In the genomic region with DNA sequence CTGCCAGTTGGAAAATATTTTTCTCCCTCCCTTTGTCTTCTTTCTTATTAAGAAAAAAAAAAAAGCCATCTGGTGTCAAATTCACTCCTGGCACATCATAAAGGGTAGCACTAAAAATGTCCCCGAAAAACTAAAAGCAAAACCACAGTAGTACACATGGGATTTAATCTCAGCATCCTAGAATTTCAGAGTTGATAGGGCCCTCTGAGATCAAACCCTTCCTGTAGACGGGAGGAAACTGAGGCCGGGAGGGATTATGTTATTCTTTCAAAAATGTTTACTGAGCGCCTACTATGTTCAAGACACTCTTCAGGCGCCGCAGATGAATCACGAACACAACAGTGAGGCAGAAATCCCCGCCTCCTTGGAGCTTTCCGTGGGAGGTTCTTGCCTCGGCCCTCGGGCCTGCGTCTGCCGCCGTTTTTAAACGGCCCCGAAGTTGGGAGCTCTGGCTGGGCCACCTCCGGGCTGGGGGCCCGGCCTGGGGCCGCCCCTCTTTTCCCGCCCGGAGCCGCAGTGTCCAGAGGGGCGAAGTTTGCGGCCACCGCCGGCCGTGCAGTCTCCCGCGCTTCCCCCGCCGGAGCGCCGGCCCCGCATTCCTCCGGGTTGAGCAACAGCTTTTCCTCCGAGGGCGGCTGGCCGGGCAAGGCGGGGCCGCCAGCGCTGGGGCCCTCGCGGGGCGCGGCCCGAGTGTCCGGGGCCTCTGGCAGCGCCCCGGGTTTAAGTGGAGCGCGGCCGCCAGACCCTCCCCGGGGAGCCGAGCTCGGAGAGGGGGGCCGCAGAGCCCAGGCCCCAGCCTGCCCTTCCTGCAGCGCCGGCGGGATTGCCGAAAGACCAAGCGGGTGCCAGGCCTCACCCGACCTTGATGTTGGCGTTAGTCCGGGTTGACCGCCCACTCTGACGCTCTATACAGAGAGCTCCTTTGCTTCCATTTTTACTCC, we compare ENCODE assay signal across 8 cellular contexts. TPM values are rescaled to one million over a fixed set of nuclear protein-coding genes. Genes with fewer than 3 reads are reported as not detected.
DNase-seq lines count a peak whose midpoint lies in the region; ATAC-seq, FAIRE-seq and TF ChIP-seq lines count a peak whose summit lies in the region.

No MANE protein-coding gene starts in this region.

- no peak overlapping the region for H3K9ac ChIP-seq in SK-N-SH

- FAIRE-seq in urothelium cell line (lab: Jason Lieb, UNC), result no peak

- intact Hi-C loops in ovary (cut with DNase I), result loop anchor here in 1 of 4 donors (2.0 kb wide), 2 partner anchors 18 to 24 kb away; a partner anchor contains a TSS

- H3K27ac ChIP-seq in SK-N-SH (ENCODE audit: low read depth in 2 of 2, low read length in 1 of 2), result peak overlapping the region in 1 of 2 experiments; percentile 62; a peak in 2 of 4 replicates
- H3K27ac ChIP-seq in ovary, result peak overlapping the region; percentile 87 to 97

- peaks cover 0 to 19% of the 10 kb centered on the region in 2 experiments; a peak in 1 of 4 replicates for H3K4me1 ChIP-seq in SK-N-SH (ENCODE audit: control insufficient read depth in 1 of 2, insufficient read depth in 2 of 2, low read depth in 1 of 2, low read length in 1 of 2)
- H3K4me1 ChIP-seq in ovary (ENCODE audit: insufficient read depth), result peaks cover 5% of the 10 kb centered on the region

- H3K9me2 ChIP-seq in SK-N-SH, result no peaks in the 10 kb centered on the region

- H3K9me3 ChIP-seq in SK-N-SH, result no peaks in the 10 kb centered on the region
- no peaks in the 10 kb centered on the region for H3K9me3 ChIP-seq in ovary

- H3K27me3 Mint-ChIP-seq in activated naive CD8-positive, alpha-beta T cell, result peaks cover 11% of the 10 kb centered on the region
- H3K27me3 Mint-ChIP-seq in glutamatergic neuron (ENCODE audit: unreplicated experiment), result peaks cover 18% of the 10 kb centered on the region

- ATAC-seq in SK-N-SH treated with all-trans-retinoic acid at 6 μM for 48 hours (no peak), HG03039 (IDR thresholded peaks at IDR 0.05; ENCODE audit: unreplicated experiment) (peak; percentile 67)

- TF ChIP-seq RAD21 in SK-N-SH (IDR thresholded peaks at IDR 0.05; ENCODE audit: low read length), result no peak

- POLR2A ChIA-PET in SK-N-SH (lab: Yijun Ruan, JAX), result interaction anchor here (1.4 kb wide), 1 partner anchor 9 kb away, joined by 4 read pairs; no protein-coding TSS in a partner anchor

- H3K4me1 Mint-ChIP-seq in activated naive CD8-positive, alpha-beta T cell (ENCODE audit: low read depth), result peaks cover 8% of the 10 kb centered on the region
- H3K4me1 Mint-ChIP-seq in glutamatergic neuron (ENCODE audit: low read depth, unreplicated experiment), result peaks cover 38% of the 10 kb centered on the region

- peak overlapping the region; percentile 46 for H3K27ac Mint-ChIP-seq in activated naive CD8-positive, alpha-beta T cell
- no peak overlapping the region for H3K27ac Mint-ChIP-seq in glutamatergic neuron (ENCODE audit: unreplicated experiment)

- peak overlapping the region; percentile 22; the same call in 1 of the 2 replicates for H2AFZ ChIP-seq in SK-N-SH (ENCODE audit: low read depth)

- no peak for TF ChIP-seq CTCF in SK-N-SH (IDR thresholded peaks at IDR 0.05)
- TF ChIP-seq CTCF in glutamatergic neuron (IDR thresholded peaks at IDR 0.05; ENCODE audit: partially characterized antibody, unreplicated experiment), result no peak
- TF ChIP-seq CTCF in ovary (IDR thresholded peaks at IDR 0.05), result peak in 1 of 3 donors; percentile 18

- H3K36me3 Mint-ChIP-seq in activated naive CD8-positive, alpha-beta T cell, result no peaks in the 10 kb centered on the region
- H3K36me3 Mint-ChIP-seq in glutamatergic neuron (ENCODE audit: unreplicated experiment), result no peaks in the 10 kb centered on the region

- H3K4me2 ChIP-seq in SK-N-SH, result no peak overlapping the region

- no peaks in the 10 kb centered on the region for H3K9me3 Mint-ChIP-seq in activated naive CD8-positive, alpha-beta T cell (ENCODE audit: low read depth)
- peaks cover 18% of the 10 kb centered on the region for H3K9me3 Mint-ChIP-seq in glutamatergic neuron (ENCODE audit: unreplicated experiment)

- H4K20me1 ChIP-seq in SK-N-SH (ENCODE audit: insufficient read depth), result no peaks in the 10 kb centered on the region

- 79% methylated on average over 46 of the region's 66 CpGs for WGBS in SK-N-SH (ENCODE audit: low lambda C conversion rate)
- WGBS in ovary, 3 donors, result 0 to 1% (median 0%) methylated on average over 51 to 66 of the region's 66 CpGs

- no peak for DNase-seq in SK-N-SH
- peak; percentile 79 for DNase-seq in RPMI7951 (ENCODE audit: low read depth)
- DNase-seq in glutamatergic neuron, result peak; percentile 54
- peak; percentile 83 to 91 (median 86) for DNase-seq in ovary
- DNase-seq in urothelium cell line (ENCODE audit: low spot score), result peak; percentile 87

- H3K4me3 ChIP-seq in SK-N-SH (ENCODE audit: low read depth in 2 of 2, low read length in 1 of 2) (no peak overlapping the region), ovary (peak overlapping the region; percentile 68)

- CTCF ChIA-PET in SK-N-SH (lab: Yijun Ruan, JAX), result interaction anchor here (1.1 to 1.6 kb wide), 3 partner anchors 14 to 35 kb away, joined by 3 to 5 read pairs (median 3); no protein-coding TSS in a partner anchor

- TF ChIP-seq EP300 in SK-N-SH (IDR thresholded peaks at IDR 0.05; ENCODE audit: borderline replicate concordance in 1 of 2, low read depth in 1 of 2, low read length in 1 of 2), result no peak
- no peak for TF ChIP-seq EP300 in ovary (IDR thresholded peaks at IDR 0.05)

- no peaks in the 10 kb centered on the region for H3K36me3 ChIP-seq in SK-N-SH (replicated peaks in 1 of 2; ENCODE audit: control insufficient read depth in 1 of 2, insufficient read depth in 2 of 2, low read length in 1 of 2)
- H3K36me3 ChIP-seq in ovary, result no peaks in the 10 kb centered on the region

- no peaks in the 10 kb centered on the region for H3F3A ChIP-seq in SK-N-SH (replicated peaks; ENCODE audit: insufficient read depth)

- H3K4me3 Mint-ChIP-seq in activated naive CD8-positive, alpha-beta T cell, result peak overlapping the region; percentile 92
- peak overlapping the region; percentile 83 for H3K4me3 Mint-ChIP-seq in glutamatergic neuron (ENCODE audit: unreplicated experiment)

- TF ChIP-seq POLR2A in ovary (IDR thresholded peaks at IDR 0.05), result peak; percentile 78

- H3K27me3 ChIP-seq in SK-N-SH (ENCODE audit: insufficient read depth) (no peaks in the 10 kb centered on the region), ovary (no peaks in the 10 kb centered on the region)

- H3K79me2 ChIP-seq in SK-N-SH (ENCODE audit: insufficient read depth), result no peaks in the 10 kb centered on the region

TF ChIP-seq in SK-N-SH, 30 proteins besides CTCF, POLR2A, EP300 and RAD21:
- TF ChIP-seq POLR2AphosphoS5 (IDR thresholded peaks at IDR 0.05; ENCODE audit: low read depth, low read length), result no peak

TF ChIP-seq in SK-N-SH treated with all-trans-retinoic acid at 6 μM for 48 hours, 23 proteins besides CTCF, POLR2A, EP300 and RAD21 (continues in another document):
- TF ChIP-seq TCF4 (CRISPR knock-in tag; IDR thresholded peaks at IDR 0.05; ENCODE audit: borderline replicate concordance) (no peak), TOX (CRISPR knock-in tag; IDR thresholded peaks at IDR 0.05; ENCODE audit: borderline replicate concordance) (no peak), GLIS3 (CRISPR knock-in tag; IDR thresholded peaks at IDR 0.05) (no peak), ZNF70 (CRISPR knock-in tag; IDR thresholded peaks at IDR 0.05) (no peak), SNAI2 (CRISPR knock-in tag; IDR thresholded peaks at IDR 0.05) (no peak)
- TF ChIP-seq, protein P1, sequence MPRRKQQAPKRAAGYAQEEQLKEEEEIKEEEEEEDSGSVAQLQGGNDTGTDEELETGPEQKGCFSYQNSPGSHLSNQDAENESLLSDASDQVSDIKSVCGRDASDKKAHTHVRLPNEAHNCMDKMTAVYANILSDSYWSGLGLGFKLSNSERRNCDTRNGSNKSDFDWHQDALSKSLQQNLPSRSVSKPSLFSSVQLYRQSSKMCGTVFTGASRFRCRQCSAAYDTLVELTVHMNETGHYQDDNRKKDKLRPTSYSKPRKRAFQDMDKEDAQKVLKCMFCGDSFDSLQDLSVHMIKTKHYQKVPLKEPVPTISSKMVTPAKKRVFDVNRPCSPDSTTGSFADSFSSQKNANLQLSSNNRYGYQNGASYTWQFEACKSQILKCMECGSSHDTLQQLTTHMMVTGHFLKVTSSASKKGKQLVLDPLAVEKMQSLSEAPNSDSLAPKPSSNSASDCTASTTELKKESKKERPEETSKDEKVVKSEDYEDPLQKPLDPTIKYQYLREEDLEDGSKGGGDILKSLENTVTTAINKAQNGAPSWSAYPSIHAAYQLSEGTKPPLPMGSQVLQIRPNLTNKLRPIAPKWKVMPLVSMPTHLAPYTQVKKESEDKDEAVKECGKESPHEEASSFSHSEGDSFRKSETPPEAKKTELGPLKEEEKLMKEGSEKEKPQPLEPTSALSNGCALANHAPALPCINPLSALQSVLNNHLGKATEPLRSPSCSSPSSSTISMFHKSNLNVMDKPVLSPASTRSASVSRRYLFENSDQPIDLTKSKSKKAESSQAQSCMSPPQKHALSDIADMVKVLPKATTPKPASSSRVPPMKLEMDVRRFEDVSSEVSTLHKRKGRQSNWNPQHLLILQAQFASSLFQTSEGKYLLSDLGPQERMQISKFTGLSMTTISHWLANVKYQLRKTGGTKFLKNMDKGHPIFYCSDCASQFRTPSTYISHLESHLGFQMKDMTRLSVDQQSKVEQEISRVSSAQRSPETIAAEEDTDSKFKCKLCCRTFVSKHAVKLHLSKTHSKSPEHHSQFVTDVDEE (CRISPR knock-in tag; IDR thresholded peaks at IDR 0.05), result no peak

RNA-seq across cellular contexts. Expression of a gene that starts 18.6 kb away (rescaled TPM):
- 117 and 119 TPM in 2 replicates for polyA plus RNA-seq in SK-N-SH (2012; rRNA removed)
- 87.3 and 102 TPM in 2 replicates for polyA plus RNA-seq in SK-N-SH (2012; cell fraction: cytosol; rRNA removed)
- 145 and 147 TPM in 2 replicates for polyA plus RNA-seq in SK-N-SH (2012; cell fraction: nucleus; rRNA removed)
- 27.8 and 44.0 TPM in 2 replicates for total RNA-seq in RPMI7951 (2014; rRNA removed; shearing (Covaris generic))
- total RNA-seq in glutamatergic neuron (ENCODE audit: unreplicated experiment), result 127 TPM
- 100 to 1,000 TPM in 6 of 7 donors, 10 to 100 TPM in 1; 73.1 to 212 (median 189) TPM for total RNA-seq in ovary
- polyA plus RNA-seq in ovary, result 100 to 1,000 TPM in 1 of 2 donors, 10 to 100 TPM in 1; 94.8 to 165 TPM

RNA-seq across cellular contexts. Expression of a gene that starts 46.5 kb away (rescaled TPM):
- polyA plus RNA-seq in SK-N-SH (2012; rRNA removed) (4.7 and 5.2 TPM in 2 replicates), ovary (1 to 10 TPM; 2.9 to 8.1 TPM)
- polyA plus RNA-seq in SK-N-SH (2012; cell fraction: cytosol; rRNA removed), result 1.2 and 1.4 TPM in 2 replicates
- 29.9 and 32.6 TPM in 2 replicates for polyA plus RNA-seq in SK-N-SH (2012; cell fraction: nucleus; rRNA removed)
- total RNA-seq in RPMI7951 (2014; rRNA removed; shearing (Covaris generic)), result 1.3 and 1.8 TPM in 2 replicates
- total RNA-seq in glutamatergic neuron (ENCODE audit: unreplicated experiment) (4.8 TPM), ovary (1 to 10 TPM; 1.4 to 5.3 (median 4.7) TPM)
